19 cellular contexts compared by ENCODE assay signal in the genomic region with DNA sequence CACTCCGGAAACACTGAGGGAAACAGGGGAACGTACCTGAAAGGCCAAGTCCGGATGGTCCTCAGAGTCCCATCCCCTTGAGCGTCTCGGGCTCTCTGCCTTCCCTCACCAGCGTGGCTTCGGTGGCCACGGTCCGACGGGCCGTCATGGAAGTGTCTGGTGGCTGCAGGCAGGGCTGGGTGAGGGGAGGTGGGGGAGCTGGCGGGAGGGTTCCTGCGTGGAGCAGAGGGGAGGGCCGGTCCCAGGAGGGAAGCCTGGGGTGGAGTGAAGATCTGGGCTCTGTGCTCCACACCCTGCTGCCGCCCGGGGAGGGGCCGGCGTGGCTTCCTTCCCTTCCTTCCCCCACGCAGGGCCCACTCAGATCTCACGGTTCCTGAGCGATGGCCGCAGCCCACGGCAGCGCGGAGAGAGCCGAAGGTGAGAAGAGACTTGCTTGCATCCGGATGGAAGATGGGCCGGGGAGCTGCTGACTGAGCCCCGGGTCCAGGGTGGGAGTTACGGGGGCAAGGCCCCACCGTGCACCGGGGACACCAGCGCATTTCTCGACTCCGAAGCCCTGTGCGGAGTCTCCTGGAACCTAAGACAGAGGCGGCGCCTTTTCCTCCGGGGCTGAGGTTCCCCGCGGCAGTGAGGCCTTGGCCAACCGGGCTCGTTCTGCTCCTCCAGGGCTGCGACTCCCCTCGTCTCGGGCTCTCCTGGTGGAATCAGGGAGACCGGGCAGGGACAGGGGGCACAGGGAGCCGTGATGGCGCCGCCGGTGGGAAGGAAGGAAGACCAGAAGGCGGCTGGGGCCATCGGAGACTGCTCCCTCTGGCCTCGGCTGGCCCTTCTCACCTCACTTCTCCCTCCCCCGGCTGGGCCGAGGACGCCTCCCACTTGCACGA. TPM values are rescaled to one million over a fixed set of nuclear protein-coding genes. Genes with fewer than 3 reads are reported as not detected.
A peak's percentile ranks its signal among the peaks of the same experiment; 100 is the strongest.
DNase-seq lines count a peak whose midpoint lies in the region; ATAC-seq and TF ChIP-seq lines count a peak whose summit lies in the region.
"Had no signal": no experiment of that assay in that cellular context is flagged by ENCODE, and none has a peak within 500 bp of the region (broad histone marks: within the 10 kb centered on the region; RNA-seq: fewer than 3 reads in every experiment).

No MANE protein-coding gene starts in this region.

- H3K56ac ChIP-seq in IMR-90 (ENCODE audit: extremely low read depth, insufficient read depth, low read length), result no peak overlapping the region

- no peaks in the 10 kb centered on the region for H4K20me1 ChIP-seq in GM23338 (replicated peaks; ENCODE audit: insufficient read depth)
- H4K20me1 ChIP-seq in IMR-90 (ENCODE audit: insufficient read depth, low read length), result no peaks in the 10 kb centered on the region

- CTCF ChIA-PET in IMR-90 (lab: Yijun Ruan, JAX), result interaction anchor here (1.6 kb wide), 1 partner anchor 128 kb away, joined by 5 read pairs; no protein-coding TSS in a partner anchor

- H3K9me3 Mint-ChIP-seq in GM23338 (no peaks in the 10 kb centered on the region), endodermal cell (no peaks in the 10 kb centered on the region)
- no peaks in the 10 kb centered on the region for H3K9me3 Mint-ChIP-seq in stimulated activated effector memory CD8-positive, alpha-beta T cell treated with anti-CD3 and anti-CD28 coated beads, Interleukin-12 subunit alpha, Interleukin-12 subunit beta, amount 100 ng/mL, for 72 hours

- no peak overlapping the region for H3K23ac ChIP-seq in IMR-90 (ENCODE audit: low read depth, low read length)

- H3K27me3 ChIP-seq in GM23338 (ENCODE audit: insufficient read depth) (no peaks in the 10 kb centered on the region), IMR-90 (ENCODE audit: control insufficient read depth, insufficient read depth, low read length) (no peaks in the 10 kb centered on the region), endodermal cell (ENCODE audit: control insufficient read depth, insufficient read depth, low read length, poor library complexity, severe bottlenecking) (no peaks in the 10 kb centered on the region)
- H3K27me3 ChIP-seq: BE2C, Peyer's patch had no signal

- no TSS peak for BruUV-seq in IMR-90 (replicated peaks; lab: Mats Ljungman, UMichigan)

- DNase-seq in GM23338 (ENCODE audit: low spot score) (peak; percentile 11), IMR-90 (no peak), endodermal cell (peak; percentile 56), NOMO-1 (lab: John Stamatoyannopoulos, UW; ENCODE audit: unreplicated experiment in 2 of 2) (no peak), NCI-H2227 (lab: John Stamatoyannopoulos, UW; ENCODE audit: unreplicated experiment) (no peak), T1000 (lab: John Stamatoyannopoulos, UW) (no peak), DMS79 (lab: John Stamatoyannopoulos, UW) (no peak)
- DNase-seq in stimulated activated effector memory CD8-positive, alpha-beta T cell treated with anti-CD3 and anti-CD28 coated beads, Interleukin-12 subunit alpha, Interleukin-12 subunit beta, amount 100 ng/mL, for 72 hours (ENCODE audit: low spot score in 2 of 2), result no peak
- DNase-seq: BE2C; CD4-positive, CD25-positive, alpha-beta regulatory T cell; NCI-H1105; NCI-H2029; NCI-H345; NCI-H524; NCI-H774; SJCRH30 had no signal

- H2AK5ac ChIP-seq in IMR-90 (ENCODE audit: low read depth, low read length), result peak overlapping the region; percentile 79

- no peak overlapping the region for H3K4me3 ChIP-seq in GM23338
- no peak overlapping the region for H3K4me3 ChIP-seq in IMR-90 (ENCODE audit: insufficient read depth, low read depth, low read length)
- no peak overlapping the region for H3K4me3 ChIP-seq in endodermal cell (ENCODE audit: low read length)
- H3K4me3 ChIP-seq: HAP-1, Peyer's patch, SJCRH30 had no signal

- WGBS in IMR-90 (ENCODE audit: extremely low coverage in 2 of 2, insufficient read length in 1 of 2), 2 experiments, result 84% methylated on average over 23 of the region's 58 CpGs; no CpG with 5 or more reads in 1 of the 2 experiments
- 93 to 94% methylated on average over 26 to 58 of the region's 58 CpGs for WGBS in endodermal cell (ENCODE audit: insufficient coverage in 1 of 2, insufficient read length in 1 of 2), 2 experiments

- no peak overlapping the region for H3K4me3 Mint-ChIP-seq in GM23338
- no peak overlapping the region for H3K4me3 Mint-ChIP-seq in endodermal cell
- no peak overlapping the region for H3K4me3 Mint-ChIP-seq in stimulated activated effector memory CD8-positive, alpha-beta T cell treated with anti-CD3 and anti-CD28 coated beads, Interleukin-12 subunit alpha, Interleukin-12 subunit beta, amount 100 ng/mL, for 72 hours
- H3K4me3 Mint-ChIP-seq: CD4-positive, CD25-positive, alpha-beta regulatory T cell had no signal

- peak overlapping the region; percentile 28; the same call in 1 of the 2 replicates for H2BK20ac ChIP-seq in IMR-90 (ENCODE audit: low read depth, low read length)

- H3K36me3 ChIP-seq in GM23338 (ENCODE audit: insufficient read depth) (no peaks in the 10 kb centered on the region), IMR-90 (ENCODE audit: control insufficient read depth, insufficient read depth, low read length) (no peaks in the 10 kb centered on the region), endodermal cell (ENCODE audit: control insufficient read depth, insufficient read depth, low read length) (no peaks in the 10 kb centered on the region)
- H3K36me3 ChIP-seq: BE2C, HAP-1, Peyer's patch, SJCRH30 had no signal

- POLR2A ChIA-PET in IMR-90 (lab: Charles Lee; ENCODE audit: unreplicated experiment), result no interaction called here

- H3K79me2 ChIP-seq in GM23338 (replicated peaks; ENCODE audit: insufficient read depth), result no peaks in the 10 kb centered on the region

- H3K4me2 ChIP-seq in GM23338 (no peak overlapping the region), IMR-90 (ENCODE audit: low read depth, low read length) (no peak overlapping the region)

- TF ChIP-seq RAD21 in IMR-90 (IDR thresholded peaks at IDR 0.05; ENCODE audit: low read length), result no peak

- no peak overlapping the region for H3K27ac Mint-ChIP-seq in GM23338
- H3K27ac Mint-ChIP-seq in endodermal cell, result no peak overlapping the region
- H3K27ac Mint-ChIP-seq in stimulated activated effector memory CD8-positive, alpha-beta T cell treated with anti-CD3 and anti-CD28 coated beads, Interleukin-12 subunit alpha, Interleukin-12 subunit beta, amount 100 ng/mL, for 72 hours, result no peak overlapping the region
- H3K27ac Mint-ChIP-seq: CD4-positive, CD25-positive, alpha-beta regulatory T cell had no signal

- intact Hi-C loops in IMR-90 (cut with micrococcal nuclease), result no loop called here

- H2BK120ac ChIP-seq in IMR-90 (ENCODE audit: low read depth, low read length), result peak overlapping the region; percentile 93; the same call in 1 of the 2 replicates

- H3K27me3 Mint-ChIP-seq in GM23338 (ENCODE audit: insufficient read depth, low read depth, poor library complexity) (peaks cover 13% of the 10 kb centered on the region), endodermal cell (ENCODE audit: insufficient read depth) (peaks cover 3% of the 10 kb centered on the region)

- H3K14ac ChIP-seq in IMR-90 (replicated peaks; ENCODE audit: low read depth, low read length), result no peak overlapping the region

- H4K91ac ChIP-seq in IMR-90 (ENCODE audit: insufficient read depth, low read depth, low read length), result no peak overlapping the region

- no peak overlapping the region for H3K27ac ChIP-seq in GM23338 (ENCODE audit: low read depth)
- H3K27ac ChIP-seq in IMR-90 (ENCODE audit: insufficient read depth, low read length), result no peak overlapping the region
- no peak overlapping the region for H3K27ac ChIP-seq in endodermal cell (ENCODE audit: low read depth, low read length)
- H3K27ac ChIP-seq: Peyer's patch, SJCRH30 had no signal

- H3K9me2 ChIP-seq in GM23338 (ENCODE audit: insufficient read depth), result no peaks in the 10 kb centered on the region

- no peak for TF ChIP-seq CTCF in GM23338 (conservative IDR thresholded peaks at IDR 0.05; ENCODE audit: low read depth in 2 of 2)
- TF ChIP-seq CTCF in IMR-90 (conservative IDR thresholded peaks at IDR 0.05; ENCODE audit: low read depth, low read length), result no peak
- no peak for TF ChIP-seq CTCF in endodermal cell (conservative IDR thresholded peaks at IDR 0.05)

- H3K36me3 Mint-ChIP-seq in GM23338 (ENCODE audit: low read depth), result no peaks in the 10 kb centered on the region
- H3K36me3 Mint-ChIP-seq in endodermal cell (ENCODE audit: low read depth), result no peaks in the 10 kb centered on the region
- H3K36me3 Mint-ChIP-seq in stimulated activated effector memory CD8-positive, alpha-beta T cell treated with anti-CD3 and anti-CD28 coated beads, Interleukin-12 subunit alpha, Interleukin-12 subunit beta, amount 100 ng/mL, for 72 hours, result no peaks in the 10 kb centered on the region
- H3K36me3 Mint-ChIP-seq: CD4-positive, CD25-positive, alpha-beta regulatory T cell had no signal

- H3K9ac ChIP-seq in IMR-90 (ENCODE audit: low read depth, low read length) (no peak overlapping the region), endodermal cell (ENCODE audit: extremely low read depth, low read length, poor library complexity, severe bottlenecking) (no peak overlapping the region)

- dilution Hi-C loops in IMR-90 (cut with HindIII; ENCODE audit: low sequenced_read_pairs, unreplicated experiment), result no loop called here

- H2AK9ac ChIP-seq in IMR-90 (replicated peaks; ENCODE audit: low read depth, low read length, poor library complexity), result no peak overlapping the region

- ATAC-seq in GM23338, result peak; percentile 49
- ATAC-seq in IMR-90 (ENCODE audit: low read depth), result no peak
- peak; percentile 7 for ATAC-seq in stimulated activated effector memory CD8-positive, alpha-beta T cell treated with anti-CD3 and anti-CD28 coated beads, Interleukin-12 subunit alpha, Interleukin-12 subunit beta, amount 100 ng/mL, for 72 hours

- H4K5ac ChIP-seq in IMR-90 (ENCODE audit: low read depth, low read length), result no peak overlapping the region

- H3K9me3 ChIP-seq in IMR-90 (ENCODE audit: control insufficient read depth, insufficient read depth, low read length) (no peaks in the 10 kb centered on the region), endodermal cell (ENCODE audit: control insufficient read depth, low read length) (no peaks in the 10 kb centered on the region)
- H3K9me3 ChIP-seq: BE2C, HAP-1, Peyer's patch, SJCRH30 had no signal

- H3K79me1 ChIP-seq in IMR-90 (ENCODE audit: low read depth in 1 of 2, low read length in 2 of 2), result no peaks in the 10 kb centered on the region

- in situ Hi-C loops in IMR-90 (cut with MboI; ENCODE audit: low sequenced_read_pairs), result no loop called here

- H3K4ac ChIP-seq in IMR-90 (ENCODE audit: low read depth, low read length), result peak overlapping the region; percentile 85; the same call in 1 of the 2 replicates

- H3K4me1 ChIP-seq in GM23338 (ENCODE audit: insufficient read depth) (no peaks in the 10 kb centered on the region), IMR-90 (ENCODE audit: control insufficient read depth, insufficient read depth, low read length) (peaks cover 27% of the 10 kb centered on the region), endodermal cell (ENCODE audit: control insufficient read depth, insufficient read depth, low read length) (peaks cover 8% of the 10 kb centered on the region)
- H3K4me1 ChIP-seq: BE2C, HAP-1, Peyer's patch, SJCRH30 had no signal

- H2BK5ac ChIP-seq in IMR-90 (ENCODE audit: low read depth, low read length, poor library complexity, severe bottlenecking), result no peak overlapping the region

- H3K4me1 Mint-ChIP-seq in GM23338 (peaks cover 5% of the 10 kb centered on the region; the same call in 1 of the 3 replicates), endodermal cell (peaks cover 13% of the 10 kb centered on the region)
- H3K4me1 Mint-ChIP-seq in stimulated activated effector memory CD8-positive, alpha-beta T cell treated with anti-CD3 and anti-CD28 coated beads, Interleukin-12 subunit alpha, Interleukin-12 subunit beta, amount 100 ng/mL, for 72 hours, result no peaks in the 10 kb centered on the region
- H3K4me1 Mint-ChIP-seq: CD4-positive, CD25-positive, alpha-beta regulatory T cell had no signal

- no peaks in the 10 kb centered on the region for H3F3A ChIP-seq in GM23338 (replicated peaks; ENCODE audit: low read depth)

- H2AFZ ChIP-seq in GM23338 (no peak overlapping the region; the same call in 1 of the 2 replicates), IMR-90 (replicated peaks; ENCODE audit: low read length, poor library complexity) (no peak overlapping the region)

- H3K18ac ChIP-seq in IMR-90 (ENCODE audit: low read depth, low read length), result no peak overlapping the region

- H2BK15ac ChIP-seq in IMR-90 (ENCODE audit: low read depth, low read length), result 0 out of 3 replicates have a peak overlapping the region, but pooled peaks have one; percentile 35

- no peak for TF ChIP-seq POLR2A in IMR-90 (IDR thresholded peaks at IDR 0.05; ENCODE audit: low read depth, low read length)

- no peak overlapping the region for H4K8ac ChIP-seq in IMR-90 (ENCODE audit: low read depth in 2 of 2, low read length in 2 of 2)

- peaks cover 34% of the 10 kb centered on the region for H3K9me1 ChIP-seq in IMR-90 (ENCODE audit: insufficient read depth, low read length)

RNA-seq across cellular contexts. Expression of gene KCNF1, which starts 49.1 kb away (rescaled TPM):
- 0.70 and 1.5 TPM in 2 replicates for total RNA-seq in GM23338 (2014; rRNA removed; shearing (Covaris generic))
- polyA plus RNA-seq in GM23338 (2016; fragmentation: Nextera tagmentation; extraction: Ambion mirVana) (0.11 and 0.19 TPM in 2 replicates), IMR-90 (2012; rRNA removed) (1.4 TPM in 2 replicates)
- total RNA-seq in IMR-90 (2012; rRNA removed) (0.54 and 0.56 TPM in 2 replicates), endodermal cell (10 to 100 TPM in 1 of 2 donors, 1 to 10 TPM in 1; 5.2 to 17.0 TPM)
- polyA plus RNA-seq in IMR-90 (2012; cell fraction: cytosol; rRNA removed), result 0.61 and 2.1 TPM in 2 replicates
- 0.88 and 2.2 TPM in 2 replicates for polyA plus RNA-seq in IMR-90 (2012; cell fraction: nucleus; rRNA removed; ENCODE audit: low replicate concordance)
- polyA plus RNA-seq in endodermal cell (2013, experiment 1 of 2), result 3.5 TPM
- polyA plus RNA-seq in endodermal cell (2013, experiment 2 of 2), result 4.1 TPM
- total RNA-seq: CD4-positive, CD25-positive, alpha-beta regulatory T cell; OCI-LY7 had no signal
- polyA plus RNA-seq: CD4-positive, CD25-positive, alpha-beta regulatory T cell had no signal

Comparison
In these comparisons a context has a peak if more than half of its experiments do, and no peak if none do; other contexts are left out.
1. DNase-seq: peak in GM23338 (single experiment) and endodermal cell (single experiment); none in IMR-90 (single experiment), stimulated activated effector memory CD8-positive, alpha-beta T cell treated with anti-CD3 and anti-CD28 coated beads, Interleukin-12 subunit alpha, Interleukin-12 subunit beta, amount 100 ng/mL, for 72 hours (0 of 2), NOMO-1 (0 of 2), NCI-H2227 (single experiment), T1000 (single experiment) and DMS79 (single experiment).